In genomic region chr1:33960496-33960895, GRCh38 we compare ENCODE assay signal across 1 cellular context.
TF ChIP-seq lines count a peak whose summit lies in the region.

No MANE protein-coding gene starts in this region.

TF ChIP-seq in SK-N-SH, 30 proteins besides CTCF, POLR2A, EP300 and RAD21 (continued from another document):
- TF ChIP-seq IRF3 (IDR thresholded peaks at IDR 0.05; ENCODE audit: low read depth, low read length) (no peak), RFX5 (IDR thresholded peaks at IDR 0.05; ENCODE audit: low read length) (no peak), TCF12 (IDR thresholded peaks at IDR 0.05) (no peak), TEAD4 (IDR thresholded peaks at IDR 0.05; ENCODE audit: borderline replicate concordance, insufficient read depth) (no peak), RCOR1 (IDR thresholded peaks at IDR 0.05; ENCODE audit: low read length) (no peak), EZH2phosphoT487 (IDR thresholded peaks at IDR 0.05; ENCODE audit: borderline replicate concordance, low read depth) (no peak), FOXM1 (IDR thresholded peaks at IDR 0.05; ENCODE audit: low read depth) (no peak), SMC3 (IDR thresholded peaks at IDR 0.05; ENCODE audit: low read depth, low read length) (no peak), FOXJ3 (CRISPR knock-in tag; IDR thresholded peaks at IDR 0.05) (no peak), TAF1 (IDR thresholded peaks at IDR 0.05; ENCODE audit: borderline replicate concordance, low read depth, low read length) (no peak)
